In genomic region chr13:74325106-74325505, GRCh38 we compare ENCODE assay signal across 8 cellular contexts.
A peak's percentile ranks its signal among the peaks of the same experiment; 100 is the strongest.
DNase-seq lines count a peak whose midpoint lies in the region; ATAC-seq and TF ChIP-seq lines count a peak whose summit lies in the region.

No MANE protein-coding gene starts in this region.

- no peaks in the 10 kb centered on the region for H3K36me3 ChIP-seq in adrenal gland (replicated peaks in 1 of 2)

- H3K4me1 Mint-ChIP-seq in activated CD4-positive, alpha-beta T cell treated with anti-CD3 and anti-CD28 coated beads for 36 hours: no peaks in the 10 kb centered on the region

- no peaks in the 10 kb centered on the region for H3K36me3 Mint-ChIP-seq in activated CD4-positive, alpha-beta T cell treated with anti-CD3 and anti-CD28 coated beads for 36 hours (ENCODE audit: low read depth)

- DNase-seq in AG09319 (ENCODE audit: extremely low read depth, low read depth) (peak; percentile 19), NCI-H1092 treated with DMSO at 0.1 percent for 48 hours (lab: John Stamatoyannopoulos, UW) (peak; percentile 97), adrenal gland (peak in 4 of 7 donors; percentile 16 to 40 (median 30)), left kidney (ENCODE audit: low read depth, low spot score) (peak; percentile 53), SKM-1 treated with dmso at 0.1 percent for 144 hours (lab: John Stamatoyannopoulos, UW; ENCODE audit: unreplicated experiment) (no peak), MV-4-11 (lab: John Stamatoyannopoulos, UW) (no peak)
- no peak for DNase-seq in activated CD4-positive, alpha-beta T cell treated with anti-CD3 and anti-CD28 coated beads for 36 hours

- no peak overlapping the region for H3K4me3 Mint-ChIP-seq in activated CD4-positive, alpha-beta T cell treated with anti-CD3 and anti-CD28 coated beads for 36 hours

- TF ChIP-seq POLR2A in adrenal gland (IDR thresholded peaks at IDR 0.05): no peak

- H3K9me3 Mint-ChIP-seq in activated CD4-positive, alpha-beta T cell treated with anti-CD3 and anti-CD28 coated beads for 36 hours (ENCODE audit: low read depth): no peaks in the 10 kb centered on the region

- H3K9me3 ChIP-seq in adrenal gland (replicated peaks in 1 of 3): no peaks in the 10 kb centered on the region

- no peaks in the 10 kb centered on the region for H3K4me1 ChIP-seq in adrenal gland (replicated peaks in 1 of 2)

- intact Hi-C loops in adrenal gland (cut with DNase I): no loop called here
- intact Hi-C loops in activated CD4-positive, alpha-beta T cell treated with anti-CD3 and anti-CD28 coated beads for 36 hours (cut with DNase I, micrococcal nuclease): no loop called here

- 23 to 34% (median 30%) methylated on average over 3 of the region's 3 CpGs for WGBS in adrenal gland, 4 donors

- POLR2A ChIA-PET in activated CD4-positive, alpha-beta T cell treated with anti-CD3 and anti-CD28 coated beads for 36 hours (lab: Charles Lee): no interaction called here

- no peak overlapping the region for H3K27ac ChIP-seq in adrenal gland

- no peak for ATAC-seq in activated CD4-positive, alpha-beta T cell treated with anti-CD3 and anti-CD28 coated beads for 36 hours
- no peak for ATAC-seq in HG02885 (IDR thresholded peaks at IDR 0.05; ENCODE audit: poor library complexity, unreplicated experiment)

- no peak for TF ChIP-seq CTCF in AG09319 (IDR thresholded peaks at IDR 0.05; ENCODE audit: low read depth, low read length)
- TF ChIP-seq CTCF in adrenal gland (IDR thresholded peaks at IDR 0.05): no peak

- H3K27ac Mint-ChIP-seq in activated CD4-positive, alpha-beta T cell treated with anti-CD3 and anti-CD28 coated beads for 36 hours: no peak overlapping the region

- no peak overlapping the region for H3K4me3 ChIP-seq in adrenal gland

- H3K27me3 Mint-ChIP-seq in activated CD4-positive, alpha-beta T cell treated with anti-CD3 and anti-CD28 coated beads for 36 hours: no peaks in the 10 kb centered on the region

- CTCF ChIA-PET in activated CD4-positive, alpha-beta T cell treated with anti-CD3 and anti-CD28 coated beads for 36 hours (lab: Charles Lee): no interaction called here

- no peaks in the 10 kb centered on the region for H3K27me3 ChIP-seq in adrenal gland

Comparison
In these comparisons a context has a peak if more than half of its experiments do, and no peak if none do; other contexts are left out.
1. DNase-seq: peak in AG09319 (single experiment), NCI-H1092 treated with DMSO at 0.1 percent for 48 hours (single experiment), adrenal gland (4 of 7) and left kidney (single experiment); none in activated CD4-positive, alpha-beta T cell treated with anti-CD3 and anti-CD28 coated beads for 36 hours (single experiment), SKM-1 treated with dmso at 0.1 percent for 144 hours (single experiment) and MV-4-11 (single experiment).